30 cellular contexts compared by ENCODE assay signal in the genomic region with DNA sequence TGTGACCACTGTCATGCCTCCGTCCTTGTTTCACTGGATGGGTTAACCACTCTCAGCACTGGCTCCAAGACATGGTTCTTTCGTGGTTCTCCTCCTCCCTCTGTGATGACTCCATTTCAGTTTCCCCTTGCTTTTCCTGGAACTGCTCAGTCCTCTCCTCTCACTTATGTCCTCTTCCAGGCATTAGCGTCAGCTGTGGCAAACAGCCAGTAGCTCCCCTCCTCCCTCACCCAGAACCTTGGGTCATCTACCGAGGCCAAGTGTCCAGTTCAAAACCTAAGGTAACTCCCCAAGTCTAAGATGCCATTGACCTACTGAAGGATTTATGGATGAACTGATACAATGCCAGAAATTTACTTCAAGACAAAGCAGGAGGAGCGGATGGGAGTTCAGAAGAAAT.
"Had no signal": no experiment of that assay in that cellular context is flagged by ENCODE, and none has a peak within 500 bp of the region (broad histone marks: within the 10 kb centered on the region; RNA-seq: fewer than 3 reads in every experiment).

No MANE protein-coding gene starts in this region.

- H3K4me3 ChIP-seq: left lung, lower lobe of right lung, ovary, right atrium auricular region, right lobe of liver, skin epidermis, suprapubic skin, thoracic aorta, tibial artery, upper lobe of right lung had no signal

- DNase-seq: hippocampal formation; kidney glomerular epithelial cell; left cardiac atrium; left lung; lower lobe of right lung; mammary epithelial cell; mesenchymal stem cell; naive thymus-derived CD8-positive, alpha-beta T cell; occipital lobe; ovary; stimulated activated CD4-positive, alpha-beta T cell treated with anti-CD3 and anti-CD28 coated beads, Interleukin-12 subunit alpha, Interleukin-12 subunit beta, amount 100 ng/mL, for 4 hours; stimulated activated CD4-positive, alpha-beta T cell treated with anti-CD3 and anti-CD28 coated beads, Interleukin-15, amount 100 ng/mL, for 24 hours; stimulated activated CD4-positive, alpha-beta T cell treated with anti-CD3 and anti-CD28 coated beads, Interleukin-2, amount 100 ng/mL, for 24 hours; stimulated activated CD4-positive, alpha-beta T cell treated with anti-CD3 and anti-CD28 coated beads, Interleukin-4, amount 100 ng/mL, for 1 hour; stimulated activated naive CD4-positive, alpha-beta T cell; tibial artery; trophoblast cell; upper lobe of right lung had no signal

- H3K9me3 Mint-ChIP-seq: naive thymus-derived CD8-positive, alpha-beta T cell; nephron; neural crest cell; stimulated activated naive CD8-positive, alpha-beta T cell treated with anti-CD3 and anti-CD28 coated beads, Interleukin-15, Interleukin-2, amounts not matched to agents 100 ng/mL and 50 ng/mL, for 24 hours had no signal

- H3K27ac ChIP-seq: left lung, lower lobe of right lung, neutrophil, ovary, right atrium auricular region, right lobe of liver, skin epidermis, suprapubic skin, thoracic aorta, tibial artery, upper lobe of right lung had no signal

- H3K27me3 Mint-ChIP-seq: naive thymus-derived CD8-positive, alpha-beta T cell; progenitor cell of endocrine pancreas; stimulated activated naive CD8-positive, alpha-beta T cell treated with anti-CD3 and anti-CD28 coated beads, Interleukin-15, Interleukin-2, amounts not matched to agents 100 ng/mL and 50 ng/mL, for 24 hours had no signal

- H3K4me3 Mint-ChIP-seq: naive thymus-derived CD8-positive, alpha-beta T cell; nephron; neural crest cell; stimulated activated naive CD8-positive, alpha-beta T cell treated with anti-CD3 and anti-CD28 coated beads, Interleukin-15, Interleukin-2, amounts not matched to agents 100 ng/mL and 50 ng/mL, for 24 hours had no signal

- H3K36me3 ChIP-seq: ovary, right atrium auricular region, right lobe of liver, thoracic aorta had no signal

- H3K9me3 ChIP-seq: left lung, lower lobe of right lung, neutrophil, ovary, right atrium auricular region, right lobe of liver, suprapubic skin, thoracic aorta, tibial artery, upper lobe of right lung had no signal

- H3K27me3 ChIP-seq: left lung, neutrophil, ovary, right atrium auricular region, right lobe of liver, suprapubic skin, tibial artery, upper lobe of right lung had no signal

- ATAC-seq: left cardiac atrium; left lung; lower lobe of right lung; naive thymus-derived CD8-positive, alpha-beta T cell; upper lobe of right lung had no signal

- FAIRE-seq: keratinocyte, urothelium cell line had no signal

- H3K4me1 ChIP-seq: right atrium auricular region had no signal

- H3K27ac Mint-ChIP-seq: nephron; progenitor cell of endocrine pancreas; stimulated activated naive CD8-positive, alpha-beta T cell treated with anti-CD3 and anti-CD28 coated beads, Interleukin-15, Interleukin-2, amounts not matched to agents 100 ng/mL and 50 ng/mL, for 24 hours had no signal
